Comparison of ENCODE assay signal across 12 cellular contexts in the genomic region with DNA sequence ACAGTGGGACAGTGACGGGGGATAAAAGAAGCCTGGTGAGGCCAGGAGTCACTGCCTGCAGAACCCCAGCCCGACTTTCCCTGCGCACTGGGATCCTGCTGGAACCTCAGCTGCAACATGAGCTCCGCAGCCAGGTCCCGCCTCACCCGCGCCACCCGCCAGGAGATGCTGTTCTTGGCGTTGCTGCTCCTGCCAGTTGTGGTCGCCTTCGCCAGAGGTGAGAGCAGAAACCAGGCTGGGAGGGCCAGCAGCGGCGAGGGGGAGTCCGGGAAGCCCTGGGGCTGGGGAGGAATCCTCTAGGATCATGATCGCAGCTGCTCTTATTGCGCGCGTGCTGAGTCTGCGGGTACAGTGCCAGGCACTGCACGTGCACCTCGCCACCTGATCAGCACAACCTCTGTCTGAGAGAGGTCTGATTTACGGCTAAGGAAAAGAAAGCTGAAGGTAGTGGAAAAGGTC. TPM values are rescaled to one million over a fixed set of nuclear protein-coding genes. Genes with fewer than 3 reads are reported as not detected.
DNase-seq lines count a peak whose midpoint lies in the region; ATAC-seq and TF ChIP-seq lines count a peak whose summit lies in the region.
"Had no signal": no experiment of that assay in that cellular context is flagged by ENCODE, and none has a peak within 500 bp of the region (broad histone marks: within the 10 kb centered on the region; RNA-seq: fewer than 3 reads in every experiment).

A gene with protein sequence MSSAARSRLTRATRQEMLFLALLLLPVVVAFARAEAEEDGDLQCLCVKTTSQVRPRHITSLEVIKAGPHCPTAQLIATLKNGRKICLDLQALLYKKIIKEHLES (plus strand): TSS at position 51 of the 459 bp plus-strand sequence. CDS start 67 bp downstream, at position 118.

- H3K4me3 ChIP-seq in AG09309 (ENCODE audit: control insufficient read depth, low read depth, low read length) (no peak within 1 kb of the TSS; the same call in 1 of the 2 replicates), Peyer's patch (peak within 1 kb of the TSS in 2 of 4 donors; percentile 22 to 24), fibroblast of pulmonary artery (replicated peaks; ENCODE audit: low read depth, low read length) (no peak within 1 kb of the TSS)

- no peak within 1 kb of the TSS for H3K27ac Mint-ChIP-seq in activated CD4-positive, alpha-beta memory T cell treated with anti-CD3 and anti-CD28 coated beads for 36 hours
- H3K27ac Mint-ChIP-seq: CD4-positive, CD25-positive, alpha-beta regulatory T cell had no signal

- H3K36me3 ChIP-seq in Peyer's patch: no peaks in the 10 kb centered on the region

- H3K4me1 Mint-ChIP-seq in activated CD4-positive, alpha-beta memory T cell treated with anti-CD3 and anti-CD28 coated beads for 36 hours (ENCODE audit: low read depth): no peaks in the 10 kb centered on the region

- H3K9me3 Mint-ChIP-seq in activated CD4-positive, alpha-beta memory T cell treated with anti-CD3 and anti-CD28 coated beads for 36 hours: no peaks in the 10 kb centered on the region
- H3K9me3 Mint-ChIP-seq: activated T-cell treated with anti-CD3 and anti-CD28 coated beads, Interleukin-2, amount 50 U/mL, for 4 hours had no signal

- ATAC-seq in omental fat pad (ENCODE audit: low FRiP score): peak; percentile 33
- ATAC-seq: activated T-cell treated with anti-CD3 and anti-CD28 coated beads, Interleukin-2, amount 50 U/mL, for 4 hours had no signal

- no peaks in the 10 kb centered on the region for H3K36me3 Mint-ChIP-seq in activated CD4-positive, alpha-beta memory T cell treated with anti-CD3 and anti-CD28 coated beads for 36 hours
- H3K36me3 Mint-ChIP-seq: CD4-positive, CD25-positive, alpha-beta regulatory T cell had no signal

- peak; percentile 34 for TF ChIP-seq CTCF in AG09309 (IDR thresholded peaks at IDR 0.05; ENCODE audit: control insufficient read depth, insufficient read depth, low read depth, low read length, missing control alignments)
- peak in 1 of 6 experiments; percentile 21 for TF ChIP-seq CTCF in Peyer's patch (IDR thresholded peaks at IDR 0.05)
- TF ChIP-seq CTCF in fibroblast of pulmonary artery (IDR thresholded peaks at IDR 0.05; ENCODE audit: low read length, missing control alignments): peak; percentile 23
- no peak for TF ChIP-seq CTCF in omental fat pad (IDR thresholded peaks at IDR 0.05)

- CTCF ChIA-PET in activated CD4-positive, alpha-beta memory T cell treated with anti-CD3 and anti-CD28 coated beads for 36 hours (lab: Charles Lee): no interaction called here

- H3K27ac ChIP-seq in Peyer's patch: no peak within 1 kb of the TSS

- H3K27me3 ChIP-seq in Peyer's patch: no peaks in the 10 kb centered on the region

- POLR2A ChIA-PET in activated CD4-positive, alpha-beta memory T cell treated with anti-CD3 and anti-CD28 coated beads for 36 hours (lab: Charles Lee): no interaction called here

- intact Hi-C loops in activated CD4-positive, alpha-beta memory T cell treated with anti-CD3 and anti-CD28 coated beads for 36 hours (cut with micrococcal nuclease): no loop called here

- DNase-seq in AG09309 (ENCODE audit: low read depth): no peak
- DNase-seq in Peyer's patch: peak in 2 of 3 donors; percentile 50 to 58
- no peak for DNase-seq in fibroblast of pulmonary artery (ENCODE audit: low read depth)
- DNase-seq in omental fat pad (ENCODE audit: low spot score): no peak
- DNase-seq in ACHN: no peak
- no peak for DNase-seq in NCI-H748 treated with DMSO at 0.1 percent for 48 hours (lab: John Stamatoyannopoulos, UW)
- no peak for DNase-seq in activated CD4-positive, alpha-beta memory T cell treated with anti-CD3 and anti-CD28 coated beads for 36 hours
- no peak for DNase-seq in NCI-H1048 (lab: John Stamatoyannopoulos, UW)
- DNase-seq: activated T-cell treated with anti-CD3 and anti-CD28 coated beads, Interleukin-2, amount 50 U/mL, for 4 hours; CD4-positive, CD25-positive, alpha-beta regulatory T cell; effector memory CD4-positive, alpha-beta T cell; left cardiac atrium had no signal

- no peak for TF ChIP-seq POLR2A in Peyer's patch (IDR thresholded peaks at IDR 0.05)

- peaks cover 5% of the 10 kb centered on the region for H3K27me3 Mint-ChIP-seq in activated CD4-positive, alpha-beta memory T cell treated with anti-CD3 and anti-CD28 coated beads for 36 hours
- H3K27me3 Mint-ChIP-seq: CD4-positive, CD25-positive, alpha-beta regulatory T cell had no signal

- H3K4me1 ChIP-seq in Peyer's patch: peaks cover 0 to 3% (median 0%) of the 10 kb centered on the region in 4 donors

- H3K4me3 Mint-ChIP-seq in activated CD4-positive, alpha-beta memory T cell treated with anti-CD3 and anti-CD28 coated beads for 36 hours: no peak within 1 kb of the TSS
- H3K4me3 Mint-ChIP-seq: activated T-cell treated with anti-CD3 and anti-CD28 coated beads, Interleukin-2, amount 50 U/mL, for 4 hours had no signal

- no peaks in the 10 kb centered on the region for H3K9me3 ChIP-seq in Peyer's patch

- in situ Hi-C loops in ACHN (cut with HindIII; ENCODE audit: low pct_ligation_motif_present, low pct_unique_long_range_greater_than_20kb, low sequenced_read_pairs): no loop called here

RNA-seq across cellular contexts. Expression of the gene that starts here (rescaled TPM):
- total RNA-seq in Peyer's patch: not detected
- total RNA-seq in omental fat pad: not detected
- total RNA-seq in activated CD4-positive, alpha-beta memory T cell treated with anti-CD3 and anti-CD28 coated beads for 36 hours: not detected
- total RNA-seq: activated T-cell treated with anti-CD3 and anti-CD28 coated beads, Interleukin-2, amount 50 U/mL, for 4 hours; left cardiac atrium had no signal

Comparison
In these comparisons a context has a peak if more than half of its experiments do, and no peak if none do; other contexts are left out.
1. Peak in DNase-seq in Peyer's patch; RNA of the gene not detected or under 1 TPM.
2. Peak in ATAC-seq in omental fat pad; RNA of the gene not detected or under 1 TPM.
3. CTCF ChIP-seq: peak in AG09309 (single experiment) and fibroblast of pulmonary artery (single experiment); none in omental fat pad (0 of 3).